ENCODE assay signal across 20 cellular contexts in the genomic region with DNA sequence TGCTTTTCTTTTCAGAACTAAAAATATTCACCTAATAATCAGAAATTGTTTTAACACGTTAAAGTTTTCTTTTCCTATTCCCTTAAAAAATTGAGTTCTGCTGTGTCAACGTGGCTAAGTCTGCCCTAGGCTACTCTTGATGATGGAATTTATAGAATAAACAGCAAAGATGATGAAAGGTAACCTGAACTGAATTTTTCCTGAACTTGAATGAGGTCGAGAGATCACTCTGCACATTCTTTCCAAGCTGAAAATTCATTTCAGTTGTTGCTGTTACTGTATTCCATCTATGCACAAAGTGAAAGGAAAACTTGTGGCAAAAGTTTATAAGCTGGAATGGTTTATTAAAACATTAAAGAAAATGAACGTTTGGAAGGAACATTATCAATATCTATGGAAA.
DNase-seq lines count a peak whose midpoint lies in the region; ATAC-seq, FAIRE-seq and TF ChIP-seq lines count a peak whose summit lies in the region.
"Had no signal": no experiment of that assay in that cellular context is flagged by ENCODE, and none has a peak within 500 bp of the region (broad histone marks: within the 10 kb centered on the region; RNA-seq: fewer than 3 reads in every experiment).

No MANE protein-coding gene starts in this region.

- H4K20me1 ChIP-seq in keratinocyte (ENCODE audit: control insufficient read depth, extremely low read depth, insufficient read depth, low read length): no peaks in the 10 kb centered on the region

- peaks cover 4% of the 10 kb centered on the region for H3K36me3 Mint-ChIP-seq in Caco-2 (ENCODE audit: insufficient read depth, unreplicated experiment)
- H3K36me3 Mint-ChIP-seq: activated naive CD4-positive, alpha-beta T cell treated with anti-CD3 and anti-CD28 coated beads, Interleukin-2, amount 50 U/mL, for 24 hours; naive thymus-derived CD8-positive, alpha-beta T cell had no signal

- no peaks in the 10 kb centered on the region for H3K79me2 ChIP-seq in keratinocyte (ENCODE audit: control insufficient read depth, insufficient read depth, low read length)

- H3K4me1 Mint-ChIP-seq in Caco-2 (ENCODE audit: low read depth, unreplicated experiment): peaks cover 19% of the 10 kb centered on the region
- H3K4me1 Mint-ChIP-seq: activated naive CD4-positive, alpha-beta T cell treated with anti-CD3 and anti-CD28 coated beads, Interleukin-2, amount 50 U/mL, for 24 hours; naive thymus-derived CD8-positive, alpha-beta T cell had no signal

- WGBS in lower leg skin, 2 donors: 28 to 32% methylated on average over 4 of the region's 4 CpGs

- no peak overlapping the region for H3K27ac Mint-ChIP-seq in Caco-2 (ENCODE audit: unreplicated experiment)
- H3K27ac Mint-ChIP-seq: activated naive CD4-positive, alpha-beta T cell treated with anti-CD3 and anti-CD28 coated beads, Interleukin-2, amount 50 U/mL, for 24 hours; activated T-helper 1 cell treated with anti-CD3 and anti-CD28 coated beads, Interleukin-12 subunit alpha, Interleukin-12 subunit beta, Interleukin-2, Interleukin-4 antibody, amounts not matched to agents 30 ng/mL and 10 ng/mL and 1 ng/mL, durations not matched to agents 14 hours and 24 hours and 36 hours; naive thymus-derived CD8-positive, alpha-beta T cell had no signal

- no TSS peak for BruUV-seq in Caco-2 (replicated peaks; lab: Mats Ljungman, UMichigan)

- no peak overlapping the region for H3K9ac ChIP-seq in keratinocyte (ENCODE audit: control insufficient read depth, extremely low read depth, insufficient read depth, low read length)

- H3K27ac ChIP-seq in keratinocyte (ENCODE audit: control insufficient read depth, insufficient read depth, low read length): no peak overlapping the region
- H3K27ac ChIP-seq: body of pancreas, thyroid gland had no signal

- peak; percentile 6 for DNase-seq in AG08395 (ENCODE audit: low spot score)
- peak; percentile 9 for DNase-seq in HTR-8/SVneo (ENCODE audit: insufficient read length, low spot score)
- peak; percentile 35 for DNase-seq in astrocyte of the spinal cord (ENCODE audit: low read depth, low spot score)
- DNase-seq in keratinocyte (ENCODE audit: low read depth, low spot score): no peak
- no peak for DNase-seq in CD1c-positive myeloid dendritic cell (ENCODE audit: extremely low spot score)
- no peak for DNase-seq in Caco-2
- DNase-seq in lower leg skin (ENCODE audit: low spot score in 2 of 2): no peak
- DNase-seq: body of pancreas; H7; hippocampal formation; naive thymus-derived CD8-positive, alpha-beta T cell; NCI-H510A treated with DMSO at 0.1 percent for 48 hours; stimulated activated naive CD4-positive, alpha-beta T cell treated with Interleukin-2 at 50 U/mL for 16 hours; thyroid gland had no signal

- peaks cover 10% of the 10 kb centered on the region for H3K9me3 Mint-ChIP-seq in Caco-2 (ENCODE audit: unreplicated experiment)
- H3K9me3 Mint-ChIP-seq: activated naive CD4-positive, alpha-beta T cell treated with anti-CD3 and anti-CD28 coated beads, Interleukin-2, amount 50 U/mL, for 24 hours had no signal

- intact Hi-C loops in Caco-2 (cut with micrococcal nuclease; ENCODE audit: unreplicated experiment) (no loop called here), lower leg skin (cut with DNase I; ENCODE audit: low total_unique reads) (no loop called here)

- H3K4me3 Mint-ChIP-seq in Caco-2 (ENCODE audit: unreplicated experiment): no peak overlapping the region
- H3K4me3 Mint-ChIP-seq: activated naive CD4-positive, alpha-beta T cell treated with anti-CD3 and anti-CD28 coated beads, Interleukin-2, amount 50 U/mL, for 24 hours; activated T-helper 1 cell treated with anti-CD3 and anti-CD28 coated beads, Interleukin-12 subunit alpha, Interleukin-12 subunit beta, Interleukin-2, Interleukin-4 antibody, amounts not matched to agents 30 ng/mL and 10 ng/mL and 1 ng/mL, durations not matched to agents 14 hours and 24 hours and 36 hours; naive thymus-derived CD8-positive, alpha-beta T cell had no signal

- H3K4me2 ChIP-seq in keratinocyte (ENCODE audit: control insufficient read depth, extremely low read depth, insufficient read depth, low read depth, low read length): peak overlapping the region; percentile 22

- no peaks in the 10 kb centered on the region for H3K9me1 ChIP-seq in keratinocyte (ENCODE audit: control insufficient read depth, extremely low read depth, insufficient read depth, low read length)

- H3K4me3 ChIP-seq in astrocyte of the spinal cord (ENCODE audit: low read depth, low read length): no peak overlapping the region
- H3K4me3 ChIP-seq in keratinocyte (ENCODE audit: control insufficient read depth in 2 of 3, extremely low read depth in 1 of 3, insufficient read depth in 2 of 3, low read depth in 1 of 3, low read length in 3 of 3): peak overlapping the region in 1 of 3 experiments; percentile 29
- no peak overlapping the region for H3K4me3 ChIP-seq in Caco-2 (ENCODE audit: low read depth, low read length)
- H3K4me3 ChIP-seq in lower leg skin (ENCODE audit: low read depth, poor library complexity, severe bottlenecking): no peak overlapping the region
- H3K4me3 ChIP-seq: body of pancreas, thyroid gland had no signal

- dilution Hi-C loops in keratinocyte (cut with MboI; ENCODE audit: extremely low pct_ligation_motif_present, low sequenced_read_pairs): no loop called here

- no peak for ATAC-seq in GM18505 (IDR thresholded peaks at IDR 0.05; ENCODE audit: unreplicated experiment)
- ATAC-seq: body of pancreas; naive thymus-derived CD8-positive, alpha-beta T cell had no signal

- TF ChIP-seq CTCF in astrocyte of the spinal cord (IDR thresholded peaks at IDR 0.05; ENCODE audit: low read depth, low read length): no peak
- no peak for TF ChIP-seq CTCF in keratinocyte (optimal IDR thresholded peaks at IDR 0.05 in 1 of 3, IDR thresholded peaks at IDR 0.05 in 1 of 3, conservative IDR thresholded peaks at IDR 0.05 in 1 of 3; ENCODE audit: extremely low read depth in 1 of 3, insufficient read depth in 2 of 3, low read length in 3 of 3)
- no peak for TF ChIP-seq CTCF in Caco-2 (IDR thresholded peaks at IDR 0.05; ENCODE audit: insufficient read depth in 1 of 2, low read depth in 1 of 2, low read length in 1 of 2, severe bottlenecking in 1 of 2, unreplicated experiment in 1 of 2)
- TF ChIP-seq CTCF in lower leg skin (IDR thresholded peaks at IDR 0.05): no peak

- TF ChIP-seq POLR2A in lower leg skin (IDR thresholded peaks at IDR 0.05) (no peak), GM18505 (IDR thresholded peaks at IDR 0.05; ENCODE audit: borderline replicate concordance, extremely low read depth, insufficient read depth, insufficient read length) (no peak)

- H3K9me3 ChIP-seq in keratinocyte (ENCODE audit: control insufficient read depth, low read depth, low read length) (no peaks in the 10 kb centered on the region), Caco-2 (peaks cover 3% of the 10 kb centered on the region; the same call in 1 of the 2 replicates)
- H3K9me3 ChIP-seq: body of pancreas, thyroid gland had no signal

- in situ Hi-C loops in astrocyte of the spinal cord (cut with HindIII; ENCODE audit: low sequenced_read_pairs): no loop called here

- H3K27me3 ChIP-seq in keratinocyte (ENCODE audit: control insufficient read depth, extremely low read depth, insufficient read depth, low read length) (no peaks in the 10 kb centered on the region), Caco-2 (replicated peaks; ENCODE audit: control insufficient read depth, insufficient read depth, low read length) (no peaks in the 10 kb centered on the region)
- H3K27me3 ChIP-seq: body of pancreas, thyroid gland had no signal

- H3K4me1 ChIP-seq in keratinocyte (ENCODE audit: control insufficient read depth, extremely low read depth, insufficient read depth, low read length) (peaks cover 4% of the 10 kb centered on the region), Caco-2 (peaks cover 6% of the 10 kb centered on the region)
- H3K4me1 ChIP-seq: body of pancreas, thyroid gland had no signal

- H3K27me3 Mint-ChIP-seq in Caco-2 (ENCODE audit: insufficient read depth, unreplicated experiment): no peaks in the 10 kb centered on the region

- FAIRE-seq in HTR-8/SVneo (lab: Jason Lieb, UNC) (no peak), keratinocyte (lab: Jason Lieb, UNC) (peak; percentile 13)
- FAIRE-seq: colon, GM12892, TTC549 had no signal

- H3K36me3 ChIP-seq in keratinocyte (ENCODE audit: control insufficient read depth in 2 of 2, extremely low read depth in 1 of 2, insufficient read depth in 2 of 2, low read length in 2 of 2) (no peaks in the 10 kb centered on the region), Caco-2 (ENCODE audit: control insufficient read depth, insufficient read depth, low read length) (no peaks in the 10 kb centered on the region)
- H3K36me3 ChIP-seq: thyroid gland had no signal

- CTCF ChIA-PET in Caco-2 (lab: Charles Lee): no interaction called here

- H2AFZ ChIP-seq in keratinocyte (ENCODE audit: control insufficient read depth, low read length): peak overlapping the region; percentile 81

- POLR2A ChIA-PET in Caco-2 (lab: Charles Lee): no interaction called here

Comparison
In these comparisons a context has a peak if more than half of its experiments do, and no peak if none do; other contexts are left out.
1. DNase-seq: peak in AG08395 (single experiment), HTR-8/SVneo (single experiment) and astrocyte of the spinal cord (single experiment); none in keratinocyte (single experiment), CD1c-positive myeloid dendritic cell (single experiment), Caco-2 (0 of 2) and lower leg skin (0 of 2).